Comparison of ENCODE assay signal across 24 cellular contexts in genomic region chr7:94514917-94515316, GRCh38. TPM values are rescaled to one million over a fixed set of nuclear protein-coding genes. Genes with fewer than 3 reads are reported as not detected.
A peak's percentile ranks its signal among the peaks of the same experiment; 100 is the strongest.
DNase-seq lines count a peak whose midpoint lies in the region; ATAC-seq, FAIRE-seq and TF ChIP-seq lines count a peak whose summit lies in the region.
"Had no signal": no experiment of that assay in that cellular context is flagged by ENCODE, and none has a peak within 500 bp of the region (broad histone marks: within the 10 kb centered on the region; RNA-seq: fewer than 3 reads in every experiment).

No MANE protein-coding gene starts in this region.

- H3K4me3 ChIP-seq in HepG2 (replicated peaks in 1 of 3; ENCODE audit: insufficient read depth in 1 of 3, low read depth in 2 of 3, low read length in 3 of 3), result no peak overlapping the region
- H3K4me3 ChIP-seq in right lobe of liver, result no peak overlapping the region
- H3K4me3 ChIP-seq in SU-DHL-6 (ENCODE audit: insufficient read depth, low read length, poor library complexity, severe bottlenecking), result no peak overlapping the region
- no peak overlapping the region for H3K4me3 ChIP-seq in spleen
- H3K4me3 ChIP-seq: BLaER1 treated with 17β-estradiol and CSF1 and Interleukin-3, amounts not matched to agents 10 nM and 100 nM; Peyer's patch; SJSA1; skin epidermis had no signal

- H3K27me3 Mint-ChIP-seq in glutamatergic neuron (ENCODE audit: unreplicated experiment), result peaks cover 8% of the 10 kb centered on the region
- H3K27me3 Mint-ChIP-seq: activated B cell treated with CpG ODN at 0.5 μM for 24 hours; activated naive CD4-positive, alpha-beta T cell treated with anti-CD3 and anti-CD28 coated beads, Interleukin-2, amount 50 U/mL, for 24 hours; dendritic cell treated with granulocyte-macrophage colony-stimulating factor and Interleukin-4, amounts not matched to agents 40 ng/mL and 50 ng/mL, for 4 days had no signal

- peaks cover 7% of the 10 kb centered on the region for H3K9me3 Mint-ChIP-seq in glutamatergic neuron (ENCODE audit: unreplicated experiment)
- H3K9me3 Mint-ChIP-seq: activated B cell treated with CpG ODN at 0.5 μM for 24 hours; activated naive CD4-positive, alpha-beta T cell treated with anti-CD3 and anti-CD28 coated beads, Interleukin-2, amount 50 U/mL, for 24 hours; dendritic cell treated with granulocyte-macrophage colony-stimulating factor and Interleukin-4, amounts not matched to agents 40 ng/mL and 50 ng/mL, for 4 days had no signal

- TF ChIP-seq EP300 in HepG2 (IDR thresholded peaks at IDR 0.05; ENCODE audit: low read depth in 2 of 2, low read length in 2 of 2), result no peak
- TF ChIP-seq EP300 in HepG2 (CRISPR knock-in tag; IDR thresholded peaks at IDR 0.05; ENCODE audit: borderline replicate concordance), result no peak

- CTCF ChIA-PET in HepG2 (lab: Yijun Ruan, JAX; ENCODE audit: low intra/inter-chr PET ratio, low total read pairs), result no interaction called here

- H2AFZ ChIP-seq in HepG2 (ENCODE audit: low read length) (no peak overlapping the region), SU-DHL-6 (ENCODE audit: low read depth, low read length, severe bottlenecking) (no peak overlapping the region)

- TF ChIP-seq POLR2A in HepG2 (IDR thresholded peaks at IDR 0.05; ENCODE audit: insufficient read depth in 1 of 2, low read depth in 2 of 2, low read length in 2 of 2) (no peak), right lobe of liver (IDR thresholded peaks at IDR 0.05) (no peak), spleen (IDR thresholded peaks at IDR 0.05) (no peak)

- H3K4me1 Mint-ChIP-seq in glutamatergic neuron (ENCODE audit: low read depth, unreplicated experiment), result peaks cover 33% of the 10 kb centered on the region

- peaks cover 71% of the 10 kb centered on the region for H3K79me2 ChIP-seq in HepG2 (ENCODE audit: insufficient read depth, low read length)
- peaks cover 14% of the 10 kb centered on the region; the same call in 1 of the 2 replicates for H3K79me2 ChIP-seq in SU-DHL-6 (ENCODE audit: insufficient read depth, low read length)

- no peaks in the 10 kb centered on the region for H3K27me3 ChIP-seq in HepG2 (ENCODE audit: control insufficient read depth in 1 of 2, insufficient read depth in 2 of 2, low read length in 2 of 2)
- H3K27me3 ChIP-seq in right lobe of liver, result no peaks in the 10 kb centered on the region
- H3K27me3 ChIP-seq in SU-DHL-6 (ENCODE audit: low read length), result 0 out of 2 replicates have a peak, but pooled peaks cover 3% of the 10 kb centered on the region
- no peaks in the 10 kb centered on the region for H3K27me3 ChIP-seq in spleen (replicated peaks in 1 of 7)
- H3K27me3 ChIP-seq: BLaER1 treated with 17β-estradiol and CSF1 and Interleukin-3, amounts not matched to agents 10 nM and 100 nM; Peyer's patch; SJSA1 had no signal

- no peaks in the 10 kb centered on the region for H3K9me3 ChIP-seq in HepG2 (ENCODE audit: low read length)
- H3K9me3 ChIP-seq in right lobe of liver, result no peaks in the 10 kb centered on the region
- no peaks in the 10 kb centered on the region for H3K9me3 ChIP-seq in SU-DHL-6 (ENCODE audit: insufficient read depth, low read length)
- no peaks in the 10 kb centered on the region for H3K9me3 ChIP-seq in spleen
- H3K9me3 ChIP-seq: BLaER1 treated with 17β-estradiol and CSF1 and Interleukin-3, amounts not matched to agents 10 nM and 100 nM; Peyer's patch; SJSA1 had no signal

- peaks cover 7% of the 10 kb centered on the region for H4K20me1 ChIP-seq in HepG2 (ENCODE audit: insufficient read depth, low read length)
- H4K20me1 ChIP-seq in SU-DHL-6 (ENCODE audit: low read depth, low read length), result peaks cover 13% of the 10 kb centered on the region; the same call in 1 of the 2 replicates

- intact Hi-C loops in HepG2 (cut with micrococcal nuclease; ENCODE audit: unreplicated experiment) (loop anchor here (5.0 kb wide), 1 partner anchor 63 kb away; no protein-coding TSS in a partner anchor), right lobe of liver (cut with DNase I) (no loop called here), spleen (cut with DNase I; ENCODE audit: low total_unique reads) (no loop called here)

- TF ChIP-seq CTCF in HepG2 (CRISPR knock-in tag; IDR thresholded peaks at IDR 0.05), result no peak
- TF ChIP-seq CTCF in right lobe of liver (IDR thresholded peaks at IDR 0.05), result no peak
- TF ChIP-seq CTCF in SU-DHL-6 (IDR thresholded peaks at IDR 0.05; ENCODE audit: insufficient read depth, low read length, poor library complexity, severe bottlenecking), result no peak
- no peak for TF ChIP-seq CTCF in glutamatergic neuron (IDR thresholded peaks at IDR 0.05; ENCODE audit: partially characterized antibody, unreplicated experiment)
- no peak for TF ChIP-seq CTCF in spleen (IDR thresholded peaks at IDR 0.05 in 8 of 11, conservative IDR thresholded peaks at IDR 0.05 in 3 of 11)

- peaks cover 19% of the 10 kb centered on the region for H3F3A ChIP-seq in SU-DHL-6 (ENCODE audit: insufficient read depth)

- FAIRE-seq in HepG2 (lab: Jason Lieb, UNC), result no peak

- H3K4me2 ChIP-seq in HepG2 (ENCODE audit: low read depth, low read length) (0 out of 2 replicates have a peak overlapping the region, but pooled peaks have one; percentile 57), SU-DHL-6 (ENCODE audit: low read depth, low read length, poor library complexity, severe bottlenecking) (peak overlapping the region; percentile 15)

- H3K27ac Mint-ChIP-seq in glutamatergic neuron (ENCODE audit: unreplicated experiment), result peak overlapping the region; percentile 78
- H3K27ac Mint-ChIP-seq: activated B cell treated with CpG ODN at 0.5 μM for 24 hours; dendritic cell treated with granulocyte-macrophage colony-stimulating factor and Interleukin-4, amounts not matched to agents 40 ng/mL and 50 ng/mL, for 4 days had no signal

- POLR2A ChIA-PET in HepG2 (lab: Yijun Ruan, JAX), result no interaction called here

- no TSS peak for BruUV-seq in HepG2 (replicated peaks; lab: Mats Ljungman, UMichigan)

- peak overlapping the region; percentile 79 for H3K4me3 Mint-ChIP-seq in glutamatergic neuron (ENCODE audit: unreplicated experiment)
- H3K4me3 Mint-ChIP-seq: activated B cell treated with CpG ODN at 0.5 μM for 24 hours; dendritic cell treated with granulocyte-macrophage colony-stimulating factor and Interleukin-4, amounts not matched to agents 40 ng/mL and 50 ng/mL, for 4 days had no signal

- DNase-seq in HepG2 (ENCODE audit: low spot score) (no peak), right lobe of liver (no peak), glutamatergic neuron (no peak), NOMO-1 treated with DMSO at 0.1 percent for 48 hours (lab: John Stamatoyannopoulos, UW; ENCODE audit: unreplicated experiment) (no peak), SW480 (ENCODE audit: low spot score) (no peak), spleen (no peak), RKO (ENCODE audit: low spot score) (no peak)
- DNase-seq: ACHN; activated B cell treated with CpG ODN at 0.5 μM for 24 hours; activated CD4-positive, alpha-beta T cell treated with anti-CD3 and anti-CD28 coated beads, Interleukin-2, amount 50 U/mL, for 4 hours; anterior cingulate cortex; Calu3; HCEC 1CT; left cardiac atrium; NCI-H187 treated with DMSO at 0.1 percent for 48 hours; Peyer's patch; stimulated activated CD4-positive, alpha-beta T cell treated with anti-CD3 and anti-CD28 coated beads, Interleukin-2, amount 100 ng/mL, for 24 hours; substantia nigra had no signal

- ATAC-seq in HepG2, result no peak
- ATAC-seq in right lobe of liver, result no peak
- ATAC-seq: left cardiac atrium had no signal

- no peaks in the 10 kb centered on the region for H3K36me3 Mint-ChIP-seq in glutamatergic neuron (ENCODE audit: unreplicated experiment)

- no peak overlapping the region for H3K27ac ChIP-seq in HepG2 (ENCODE audit: extremely low read length, insufficient read depth, low read length)
- no peak overlapping the region for H3K27ac ChIP-seq in right lobe of liver
- no peak overlapping the region for H3K27ac ChIP-seq in SU-DHL-6 (ENCODE audit: low read depth, low read length)
- no peak overlapping the region for H3K27ac ChIP-seq in spleen
- H3K27ac ChIP-seq: Peyer's patch, SJSA1, skin epidermis had no signal

- H3K9ac ChIP-seq in HepG2 (ENCODE audit: insufficient read depth, low read depth, low read length) (no peak overlapping the region), SU-DHL-6 (ENCODE audit: low read length) (no peak overlapping the region)

- TF ChIP-seq RAD21 in HepG2 (CRISPR knock-in tag; IDR thresholded peaks at IDR 0.05), result no peak

- H3K4me1 ChIP-seq in HepG2 (ENCODE audit: insufficient read depth, low read length) (peaks cover 47% of the 10 kb centered on the region), right lobe of liver (peaks cover 0 to 9% (median 4%) of the 10 kb centered on the region in 4 donors), spleen (peaks cover 7 to 63% (median 36%) of the 10 kb centered on the region in 6 donors)

- in situ Hi-C loops in HepG2 (cut with HindIII; ENCODE audit: extremely low pct_ligation_motif_present, low pct_unique_long_range_greater_than_20kb), result no loop called here

- H3K36me3 ChIP-seq in HepG2 (replicated peaks in 1 of 2; ENCODE audit: control insufficient read depth in 1 of 2, insufficient read depth in 2 of 2, low read length in 2 of 2) (peaks cover 3 to 13% of the 10 kb centered on the region in 2 experiments; a peak in 4 of 5 replicates), right lobe of liver (no peaks in the 10 kb centered on the region), SU-DHL-6 (ENCODE audit: low read length) (peaks cover 13% of the 10 kb centered on the region), spleen (peaks cover 0 to 25% (median 2%) of the 10 kb centered on the region in 6 donors)
- H3K36me3 ChIP-seq: Peyer's patch had no signal

- no peaks in the 10 kb centered on the region for H3K9me2 ChIP-seq in SU-DHL-6 (replicated peaks; ENCODE audit: insufficient read depth, low read length)

RNA-seq across cellular contexts. Expression of gene CASD1, which starts 5.3 kb away (rescaled TPM):
- total RNA-seq in HepG2 (2016; rRNA removed; fragmentation: Illumina TruSeq; extraction: Trizol) (21.4 and 22.9 TPM in 2 replicates), right lobe of liver (10 to 100 TPM in 1 of 6 experiments, 1 to 10 TPM in 5; 4.5 to 10.4 (median 7.2) TPM), glutamatergic neuron (ENCODE audit: unreplicated experiment) (117 TPM), spleen (10 to 100 TPM; 26.4 to 39.0 (median 33.7) TPM)
- 5.9 and 7.0 TPM in 2 replicates for total RNA-seq in HepG2 (2016; cell fraction: cytosol; rRNA removed; fragmentation: Illumina TruSeq; extraction: Trizol; ENCODE audit: low read depth)
- 20.4 and 23.2 TPM in 2 replicates for total RNA-seq in HepG2 (2016; cell fraction: insoluble cytoplasmic fraction; rRNA removed; fragmentation: Illumina TruSeq; extraction: Trizol)
- 19.4 and 21.4 TPM in 2 replicates for total RNA-seq in HepG2 (2016; cell fraction: membrane; rRNA removed; fragmentation: Illumina TruSeq; extraction: Trizol)
- total RNA-seq in HepG2 (2016; cell fraction: nucleus; rRNA removed; fragmentation: Illumina TruSeq; extraction: Trizol), result 39.3 and 40.4 TPM in 2 replicates
- polyA plus RNA-seq in HepG2 (2011; rRNA removed) (23.4 and 32.6 TPM in 2 replicates), spleen (10 to 100 TPM; 11.3 to 15.7 (median 13.1) TPM)
- polyA plus RNA-seq in HepG2 (2011; cell fraction: cytosol; rRNA removed), result 8.4 and 15.0 TPM in 2 replicates
- 19.1 and 24.4 TPM in 2 replicates for polyA plus RNA-seq in HepG2 (2011; cell fraction: nucleus; rRNA removed)
- 19.1 and 25.0 TPM in 2 replicates for polyA plus RNA-seq in HepG2 (2012)
- 5.4 and 5.6 TPM in 2 replicates for polyA plus RNA-seq in HepG2 (2016; cell fraction: cytosol; fragmentation: Illumina TruSeq; extraction: Trizol; ENCODE audit: low read depth)
- polyA plus RNA-seq in HepG2 (2016; cell fraction: insoluble cytoplasmic fraction; fragmentation: Illumina TruSeq; extraction: Trizol; ENCODE audit: low read depth), result 17.4 and 18.3 TPM in 2 replicates
- 10.1 and 12.8 TPM in 2 replicates for polyA plus RNA-seq in HepG2 (2016; cell fraction: membrane; fragmentation: Illumina TruSeq; extraction: Trizol; ENCODE audit: low read depth)
- polyA plus RNA-seq in HepG2 (2016; cell fraction: nucleus; fragmentation: Illumina TruSeq; extraction: Trizol; ENCODE audit: insufficient read depth, low read depth), result 47.6 and 48.1 TPM in 2 replicates
- 2.8 and 71.7 TPM in 2 replicates for polyA minus RNA-seq in HepG2 (2011; rRNA and poly(A)+ RNA removed; ENCODE audit: low replicate concordance)
- polyA minus RNA-seq in HepG2 (2011; cell fraction: cytosol; rRNA and poly(A)+ RNA removed), result 24.5 and 24.8 TPM in 2 replicates
- 89.6 and 113 TPM in 2 replicates for polyA minus RNA-seq in HepG2 (2011; cell fraction: nucleus; rRNA and poly(A)+ RNA removed)
